ENCODE assay signal across 29 cellular contexts in genomic region chr22:44406581-44407403, GRCh38.
DNase-seq lines count a peak whose midpoint lies in the region; ATAC-seq, FAIRE-seq and TF ChIP-seq lines count a peak whose summit lies in the region.
"Had no signal": no experiment of that assay in that cellular context is flagged by ENCODE, and none has a peak within 500 bp of the region (broad histone marks: within the 10 kb centered on the region; RNA-seq: fewer than 3 reads in every experiment).

No MANE protein-coding gene starts in this region.

- peaks cover 0 to 2% of the 10 kb centered on the region in 2 experiments for H4K20me1 ChIP-seq in H1 (replicated peaks in 1 of 2; ENCODE audit: control insufficient read depth in 1 of 2, insufficient read depth in 2 of 2, low read length in 2 of 2)

- no peak for TF ChIP-seq POLR2A in H1 (IDR thresholded peaks at IDR 0.05; ENCODE audit: control extremely low read depth in 1 of 2, low read depth in 2 of 2, low read length in 2 of 2)

- H4K5ac ChIP-seq in H1 (ENCODE audit: insufficient read length, low read depth, low read length): no peak overlapping the region

- no peak overlapping the region for H3K14ac ChIP-seq in H1 (ENCODE audit: insufficient read length)

- no peaks in the 10 kb centered on the region; the same call in 1 of the 2 replicates for H3K79me1 ChIP-seq in H1 (ENCODE audit: low read depth, low read length)

- no peaks in the 10 kb centered on the region for H3K23me2 ChIP-seq in H1 (ENCODE audit: low read depth, low read length)

- H3K79me2 ChIP-seq in H1 (ENCODE audit: control insufficient read depth in 1 of 2, insufficient read depth in 2 of 2, low read length in 2 of 2): no peaks in the 10 kb centered on the region

- H3K9ac ChIP-seq in H1 (replicated peaks in 1 of 4; ENCODE audit: extremely low read depth in 1 of 4, low read depth in 3 of 4, low read length in 3 of 4) (no peak overlapping the region), kidney (ENCODE audit: low read length in 2 of 2) (no peak overlapping the region)

- H2BK120ac ChIP-seq in H1 (replicated peaks; ENCODE audit: low read depth, low read length): peak overlapping the region; percentile 43

- H3K4me1 ChIP-seq in H1 (replicated peaks in 1 of 4; ENCODE audit: control insufficient read depth in 3 of 4, insufficient read depth in 4 of 4, low read length in 3 of 4) (peaks cover 6 to 10% (median 10%) of the 10 kb centered on the region in 4 experiments), kidney (ENCODE audit: control insufficient read depth in 1 of 2, insufficient read depth in 1 of 2, low read depth in 1 of 2, low read length in 2 of 2) (no peaks in the 10 kb centered on the region)
- H3K4me1 ChIP-seq: SJSA1, upper lobe of left lung had no signal

- peak overlapping the region; percentile 71 for H3K4ac ChIP-seq in H1 (replicated peaks; ENCODE audit: insufficient read length, low read depth, low read length)

- DNase-seq in cardiac septum (ENCODE audit: low spot score) (peak; percentile 29), Right ventricle myocardium superior (no peak), H1 (ENCODE audit: low read depth in 1 of 2, low spot score in 2 of 2) (peak in 1 of 2 experiments; percentile 19), kidney (peak; percentile 27), superior temporal gyrus (ENCODE audit: extremely low spot score) (no peak), GM10248 (ENCODE audit: extremely low spot score) (no peak)
- DNase-seq: activated CD4-positive, alpha-beta memory T cell treated with anti-CD3 and anti-CD28 coated beads, Interleukin-2, amount 10 ng/mL, durations not matched to agents 7 days and 5 days; activated naive CD8-positive, alpha-beta T cell treated with anti-CD3 and anti-CD28 coated beads, Interleukin-2, amount 10 ng/mL, durations not matched to agents 7 days and 5 days; activated T-cell treated with anti-CD3 and anti-CD28 coated beads, Interleukin-2, amount 50 U/mL, for 24 hours; C1 segment of cervical spinal cord; caudate nucleus; HCEC 1CT; kidney glomerular epithelial cell; mesenchymal stem cell; natural killer cell; NCI-H1436; NCI-H82; PC-9; stimulated activated CD4-positive, alpha-beta T cell treated with anti-CD3 and anti-CD28 coated beads, Interleukin-4, amount 100 ng/mL, for 1 hour; stomach; T-helper 2 cell had no signal

- WGBS in H1 (ENCODE audit: extremely low coverage in 1 of 2, insufficient coverage in 1 of 2, insufficient read length in 1 of 2, insufficient replicate concordance in 2 of 2, low coverage in 1 of 2, low lambda C conversion rate in 2 of 2, missing lambda C conversion rate in 1 of 2), 2 experiments: 57% methylated on average over 17 of the region's 17 CpGs; no CpG with 5 or more reads in 1 of the 2 experiments

- H2AFZ ChIP-seq in H1 (ENCODE audit: low read length): peak overlapping the region; percentile 55; the same call in 1 of the 2 replicates
- H2AFZ ChIP-seq: PC-9 had no signal

- peak overlapping the region; percentile 80; the same call in 1 of the 2 replicates for H2BK5ac ChIP-seq in H1 (ENCODE audit: low read depth, low read length)

- POLR2A ChIA-PET in H1 (lab: Charles Lee; ENCODE audit: partially characterized antibody) (no interaction called here), GM10248 (lab: Yijun Ruan, JAX) (no interaction called here)

- peak overlapping the region; percentile 90 for H2BK15ac ChIP-seq in H1 (ENCODE audit: low read length)

- peak overlapping the region; percentile 93 for H2AK5ac ChIP-seq in H1 (ENCODE audit: low read depth, low read length)

- no peak for TF ChIP-seq EP300 in H1 (IDR thresholded peaks at IDR 0.05; ENCODE audit: borderline replicate concordance in 1 of 2, low read depth in 2 of 2, low read length in 2 of 2)

- no peak overlapping the region; the same call in 1 of the 2 replicates for H4K8ac ChIP-seq in H1 (ENCODE audit: extremely low read depth, insufficient read depth, low read length)

- CTCF ChIA-PET in H1 (lab: Charles Lee; ENCODE audit: partially characterized antibody): interaction anchor here (0.8 to 1.9 kb wide), 9 partner anchors 11 to 413 kb away, joined by 3 to 6 read pairs (median 3); no protein-coding TSS in a partner anchor
- CTCF ChIA-PET in GM10248 (lab: Yijun Ruan, JAX): no interaction called here

- H3K36me3 ChIP-seq in H1 (ENCODE audit: control insufficient read depth in 2 of 4, insufficient read depth in 4 of 4, low read length in 3 of 4): no peaks in the 10 kb centered on the region
- H3K36me3 ChIP-seq in kidney (ENCODE audit: control insufficient read depth in 1 of 2, insufficient read depth in 2 of 2, low read length in 2 of 2): no peaks in the 10 kb centered on the region
- H3K36me3 ChIP-seq: heart left ventricle, SJSA1, stomach, upper lobe of left lung had no signal

- no peak for TF ChIP-seq RAD21 in H1 (IDR thresholded peaks at IDR 0.05 in 1 of 2, conservative IDR thresholded peaks at IDR 0.05 in 1 of 2; ENCODE audit: low read depth in 2 of 2, low read length in 2 of 2)

- peak overlapping the region; percentile 98; the same call in 1 of the 2 replicates for H2BK12ac ChIP-seq in H1 (ENCODE audit: low read depth, low read length)

- H3K18ac ChIP-seq in H1 (ENCODE audit: extremely low read depth, low read length): peak overlapping the region; percentile 84; the same call in 1 of the 2 replicates

- TF ChIP-seq CTCF in H1 (IDR thresholded peaks at IDR 0.05; ENCODE audit: control extremely low read depth in 1 of 3, insufficient read depth in 1 of 3, low read depth in 1 of 3, low read length in 3 of 3) (0 out of 4 replicates have a peak, but pooled peaks of 1 of the 3 experiments have one; percentile 3), kidney (IDR thresholded peaks at IDR 0.05; ENCODE audit: borderline replicate concordance, extremely low read depth, insufficient read depth) (no peak), GM10248 (IDR thresholded peaks at IDR 0.05; ENCODE audit: control extremely low read depth, extremely low read depth, low read depth, missing control alignments) (no peak)

- FAIRE-seq in H1 (lab: Jason Lieb, UNC) (no peak), kidney (lab: Jason Lieb, UNC) (no peak)
- FAIRE-seq: A204.1, G401.6 had no signal

- H3K23ac ChIP-seq in H1 (ENCODE audit: insufficient read length): no peak overlapping the region

- intact Hi-C loops in cardiac septum (cut with DNase I) (no loop called here), Right ventricle myocardium superior (cut with DNase I) (no loop called here), kidney (cut with DNase I) (no loop called here)

- H2BK20ac ChIP-seq in H1 (ENCODE audit: low read length): peak overlapping the region; percentile 86; the same call in 1 of the 2 replicates

- ATAC-seq in Right ventricle myocardium superior (ENCODE audit: poor library complexity) (no peak), GM19463 (IDR thresholded peaks at IDR 0.05; ENCODE audit: unreplicated experiment) (no peak), HG03469 (IDR thresholded peaks at IDR 0.05; ENCODE audit: unreplicated experiment) (no peak)
- ATAC-seq: heart left ventricle, natural killer cell had no signal

- no peak overlapping the region for H3K56ac ChIP-seq in H1 (replicated peaks; ENCODE audit: insufficient read length, low read depth, low read length)

- no peaks in the 10 kb centered on the region; a peak in 1 of 7 replicates for H3K27me3 ChIP-seq in H1 (replicated peaks in 1 of 4; ENCODE audit: control insufficient read depth in 3 of 4, extremely low read depth in 1 of 4, insufficient read depth in 3 of 4, low read length in 3 of 4)
- H3K27me3 ChIP-seq: heart left ventricle, SJSA1, upper lobe of left lung had no signal

- peak overlapping the region; percentile 5 to 20; a peak in 1 of 4 replicates for H3K4me2 ChIP-seq in H1 (ENCODE audit: insufficient read depth in 1 of 2, low read depth in 2 of 2, low read length in 2 of 2)
- H3K4me2 ChIP-seq: PC-9 had no signal

- H4K91ac ChIP-seq in H1 (replicated peaks; ENCODE audit: insufficient read length, low read length): peak overlapping the region; percentile 70

- H3K9me3 ChIP-seq in H1 (ENCODE audit: insufficient read depth in 2 of 2, low read depth in 1 of 2, low read length in 1 of 2) (no peaks in the 10 kb centered on the region; a peak in 1 of 4 replicates), kidney (ENCODE audit: control insufficient read depth in 1 of 2, low read length in 2 of 2) (no peaks in the 10 kb centered on the region)
- H3K9me3 ChIP-seq: heart left ventricle, SJSA1, stomach, upper lobe of left lung had no signal

- H3K27ac ChIP-seq in H1 (ENCODE audit: low read depth, low read length): no peak overlapping the region
- no peak overlapping the region for H3K27ac ChIP-seq in kidney (ENCODE audit: low read depth in 2 of 2, low read length in 2 of 2)
- H3K27ac ChIP-seq: heart left ventricle, PC-9, SJSA1, stomach, upper lobe of left lung, VCaP had no signal

- H3K4me3 ChIP-seq in H1 (ENCODE audit: extremely low read depth in 1 of 4, insufficient read depth in 2 of 4, low read depth in 3 of 4, low read length in 4 of 4): no peak overlapping the region
- H3K4me3 ChIP-seq in kidney (ENCODE audit: low read length in 2 of 2): no peak overlapping the region
- H3K4me3 ChIP-seq: heart left ventricle, PC-9, SJSA1, stomach, upper lobe of left lung had no signal

TF ChIP-seq in H1, 55 proteins besides CTCF, POLR2A, EP300 and RAD21:
- no peak for TF ChIP-seq GTF2F1 (IDR thresholded peaks at IDR 0.05; ENCODE audit: borderline replicate concordance, low read depth, low read length)
- no peak for TF ChIP-seq USF2 (IDR thresholded peaks at IDR 0.05; ENCODE audit: low read length)
- TF ChIP-seq TEAD4 (IDR thresholded peaks at IDR 0.05; ENCODE audit: low read depth, low read length): 0 out of 2 replicates have a peak, but pooled peaks have one; percentile 23
- TF ChIP-seq RNF2 (IDR thresholded peaks at IDR 0.05; ENCODE audit: borderline replicate concordance, low read depth, low read length, missing control alignments, poor library complexity, severe bottlenecking): no peak
- no peak for TF ChIP-seq SRF (IDR thresholded peaks at IDR 0.05; ENCODE audit: low read depth, low read length)
TF ChIP-seq in H1: peak in this region for 1.

Comparison
In these comparisons a context has a peak if more than half of its experiments do, and no peak if none do; other contexts are left out.
1. DNase-seq: peak in cardiac septum (single experiment) and kidney (single experiment); none in Right ventricle myocardium superior (single experiment), superior temporal gyrus (single experiment) and GM10248 (single experiment).